14 cellular contexts compared by ENCODE assay signal in the genomic region with DNA sequence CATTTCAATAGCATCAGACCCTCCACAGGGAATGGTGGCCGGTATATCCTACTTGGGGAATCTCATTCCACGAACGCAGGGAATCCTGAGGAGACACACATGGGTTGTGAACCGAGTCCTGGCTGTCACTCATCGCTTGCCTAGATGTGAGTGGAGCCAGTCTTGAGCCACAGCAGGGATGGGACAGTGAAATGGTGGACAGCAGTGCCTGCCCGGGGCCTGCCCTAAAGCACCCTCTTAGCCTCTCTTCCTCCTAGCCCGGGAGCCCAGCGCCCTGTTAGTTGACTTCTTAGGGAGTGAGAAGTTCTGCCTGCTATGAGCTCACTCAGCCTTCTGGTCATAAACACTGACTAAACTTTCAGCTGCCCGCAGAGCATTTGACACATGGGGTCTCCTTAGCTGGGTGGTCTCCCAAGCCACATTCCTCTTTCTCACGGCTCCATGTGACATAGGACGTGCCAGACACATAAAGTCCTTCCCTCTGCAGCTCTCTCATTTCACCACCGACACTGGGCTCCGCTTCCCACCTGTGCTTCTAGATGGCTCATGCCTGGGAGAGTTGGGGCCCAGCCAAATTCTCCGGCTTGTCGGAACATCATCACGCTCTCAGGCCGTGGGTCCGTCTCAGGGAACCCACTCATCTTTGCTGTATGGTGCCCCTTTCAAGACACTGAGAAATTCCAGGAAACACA.
"Had no signal": no experiment of that assay in that cellular context is flagged by ENCODE, and none has a peak within 500 bp of the region (broad histone marks: within the 10 kb centered on the region; RNA-seq: fewer than 3 reads in every experiment).

No MANE protein-coding gene starts in this region.

- H3K4me1 ChIP-seq: ascending aorta, upper lobe of left lung had no signal

- H3K4me1 Mint-ChIP-seq: stimulated activated naive B cell treated with anti-CD40 and anti-IgM and Interleukin-4, amounts not matched to agents 10 μg/mL and 1 μg/mL and 100 μg/mL, for 72 hours; T-cell had no signal

- H3K27ac Mint-ChIP-seq: activated CD4-positive, alpha-beta memory T cell treated with anti-CD3 and anti-CD28 coated beads for 36 hours; natural killer cell treated with Interleukin-12 subunit alpha and Interleukin-12 subunit beta and Interleukin-15 and Interleukin-18, amount 100 ng/mL, for 72 hours; stimulated activated naive B cell treated with anti-CD40 and anti-IgM and Interleukin-4, amounts not matched to agents 10 μg/mL and 1 μg/mL and 100 μg/mL, for 72 hours; T-cell had no signal

- H3K36me3 ChIP-seq: ascending aorta, ovary, upper lobe of left lung had no signal

- FAIRE-seq: bronchial epithelial cell, islet of Langerhans had no signal

- H3K36me3 Mint-ChIP-seq: activated CD4-positive, alpha-beta memory T cell treated with anti-CD3 and anti-CD28 coated beads for 36 hours; natural killer cell treated with Interleukin-12 subunit alpha and Interleukin-12 subunit beta and Interleukin-15 and Interleukin-18, amount 100 ng/mL, for 72 hours; stimulated activated naive B cell treated with anti-CD40 and anti-IgM and Interleukin-4, amounts not matched to agents 10 μg/mL and 1 μg/mL and 100 μg/mL, for 72 hours; T-cell had no signal

- H3K27me3 Mint-ChIP-seq: activated CD4-positive, alpha-beta memory T cell treated with anti-CD3 and anti-CD28 coated beads for 36 hours; natural killer cell treated with Interleukin-12 subunit alpha and Interleukin-12 subunit beta and Interleukin-15 and Interleukin-18, amount 100 ng/mL, for 72 hours had no signal

- DNase-seq: activated CD4-positive, alpha-beta memory T cell treated with anti-CD3 and anti-CD28 coated beads for 36 hours; activated gamma-delta T cell treated with Interleukin-2 at 50 U/mL for 16 hours; activated T-cell treated with anti-CD3 and anti-CD28 coated beads, Interleukin-2, amount 50 U/mL, for 4 hours; foreskin melanocyte; stimulated activated naive B cell treated with anti-CD40 and anti-IgM and Interleukin-4, amounts not matched to agents 10 μg/mL and 1 μg/mL and 100 μg/mL, for 72 hours; T-cell; upper lobe of left lung had no signal

- H3K9me3 Mint-ChIP-seq: activated CD4-positive, alpha-beta memory T cell treated with anti-CD3 and anti-CD28 coated beads for 36 hours; activated T-cell treated with anti-CD3 and anti-CD28 coated beads, Interleukin-2, amount 50 U/mL, for 4 hours; natural killer cell treated with Interleukin-12 subunit alpha and Interleukin-12 subunit beta and Interleukin-15 and Interleukin-18, amount 100 ng/mL, for 72 hours; stimulated activated naive B cell treated with anti-CD40 and anti-IgM and Interleukin-4, amounts not matched to agents 10 μg/mL and 1 μg/mL and 100 μg/mL, for 72 hours; T-cell had no signal

- H3K27me3 ChIP-seq: ascending aorta, ovary, upper lobe of left lung had no signal

- H3K4me3 Mint-ChIP-seq: activated CD4-positive, alpha-beta memory T cell treated with anti-CD3 and anti-CD28 coated beads for 36 hours; activated T-cell treated with anti-CD3 and anti-CD28 coated beads, Interleukin-2, amount 50 U/mL, for 4 hours; natural killer cell treated with Interleukin-12 subunit alpha and Interleukin-12 subunit beta and Interleukin-15 and Interleukin-18, amount 100 ng/mL, for 72 hours; stimulated activated naive B cell treated with anti-CD40 and anti-IgM and Interleukin-4, amounts not matched to agents 10 μg/mL and 1 μg/mL and 100 μg/mL, for 72 hours; T-cell had no signal

- ATAC-seq: natural killer cell treated with Interleukin-12 subunit alpha and Interleukin-12 subunit beta and Interleukin-15 and Interleukin-18, amount 100 ng/mL, for 72 hours; stimulated activated naive B cell treated with anti-CD40 and anti-IgM and Interleukin-4, amounts not matched to agents 10 μg/mL and 1 μg/mL and 100 μg/mL, for 72 hours; T-cell had no signal

- H3K4me2 ChIP-seq: smooth muscle cell had no signal

- H3K27ac ChIP-seq: ascending aorta, ovary, upper lobe of left lung, VCaP had no signal

- H3K9me3 ChIP-seq: ascending aorta, ovary, upper lobe of left lung had no signal

- H3K4me3 ChIP-seq: ascending aorta, ovary, smooth muscle cell, upper lobe of left lung had no signal
